In genomic region chr3:13787533-13787932, GRCh38 we compare ENCODE assay signal across 18 cellular contexts.
A peak's percentile ranks its signal among the peaks of the same experiment; 100 is the strongest.
DNase-seq lines count a peak whose midpoint lies in the region; ATAC-seq and TF ChIP-seq lines count a peak whose summit lies in the region.
"Had no signal": no experiment of that assay in that cellular context is flagged by ENCODE, and none has a peak within 500 bp of the region (broad histone marks: within the 10 kb centered on the region; RNA-seq: fewer than 3 reads in every experiment).

No MANE protein-coding gene starts in this region.

- no peaks in the 10 kb centered on the region for H3K27me3 ChIP-seq in GM23338 (ENCODE audit: insufficient read depth)
- H3K27me3 ChIP-seq: BLaER1 had no signal

- no peak for ATAC-seq in GM23338
- no peak for ATAC-seq in HG02642 (IDR thresholded peaks at IDR 0.05; ENCODE audit: poor library complexity, unreplicated experiment)
- ATAC-seq: CD8-positive, alpha-beta T cell; GM12878; HepG2 had no signal

- H4K20me1 ChIP-seq in GM23338 (replicated peaks; ENCODE audit: insufficient read depth) = no peaks in the 10 kb centered on the region
- H4K20me1 ChIP-seq: BLaER1 had no signal

- H3K9me2 ChIP-seq in GM23338 (ENCODE audit: insufficient read depth) = no peaks in the 10 kb centered on the region

- no peaks in the 10 kb centered on the region for H3K79me2 ChIP-seq in GM23338 (replicated peaks; ENCODE audit: insufficient read depth)

- H3K27ac ChIP-seq in GM23338 (ENCODE audit: low read depth) (no peak overlapping the region), temporal lobe (ENCODE audit: low read depth, low read length) (peak overlapping the region; percentile 83), caudate nucleus (ENCODE audit: low read depth, low read length) (no peak overlapping the region)
- H3K27ac ChIP-seq: BLaER1 had no signal

- H3F3A ChIP-seq in GM23338 (replicated peaks; ENCODE audit: low read depth) = no peaks in the 10 kb centered on the region

- TF ChIP-seq CTCF in GM23338 (conservative IDR thresholded peaks at IDR 0.05; ENCODE audit: low read depth in 2 of 2) = no peak
- no peak for TF ChIP-seq CTCF in brain (conservative IDR thresholded peaks at IDR 0.05)
- no peak for TF ChIP-seq CTCF in neural crest cell (conservative IDR thresholded peaks at IDR 0.05)

- H3K4me2 ChIP-seq in GM23338 = no peak overlapping the region
- H3K4me2 ChIP-seq: BLaER1 had no signal

- H2AFZ ChIP-seq in GM23338 = 0 out of 2 replicates have a peak overlapping the region, but pooled peaks have one; percentile 47

- H3K27ac Mint-ChIP-seq in GM23338 (no peak overlapping the region), brain (peak overlapping the region in 3 of 5 experiments; percentile 16 to 95 (median 93)), neural crest cell (ENCODE audit: unreplicated experiment) (peak overlapping the region; percentile 16)
- H3K27ac Mint-ChIP-seq: CD8-positive, alpha-beta T cell; IgD-negative memory B cell had no signal

- H3K36me3 Mint-ChIP-seq in GM23338 (ENCODE audit: low read depth) = no peaks in the 10 kb centered on the region
- H3K36me3 Mint-ChIP-seq in brain = no peaks in the 10 kb centered on the region
- H3K36me3 Mint-ChIP-seq in neural crest cell (ENCODE audit: low read depth) = no peaks in the 10 kb centered on the region
- H3K36me3 Mint-ChIP-seq: CD8-positive, alpha-beta T cell had no signal

- no peak overlapping the region for H3K4me3 ChIP-seq in GM23338
- H3K4me3 ChIP-seq: BLaER1, GM12878 had no signal

- H3K27me3 Mint-ChIP-seq in GM23338 (ENCODE audit: insufficient read depth, low read depth, poor library complexity) (peaks cover 12% of the 10 kb centered on the region), brain (peaks cover 5% of the 10 kb centered on the region), neural crest cell (ENCODE audit: low read depth) (no peaks in the 10 kb centered on the region)

- H3K4me3 Mint-ChIP-seq in GM23338 (no peak overlapping the region), brain (no peak overlapping the region), neural crest cell (no peak overlapping the region)
- H3K4me3 Mint-ChIP-seq: CD8-positive, alpha-beta T cell; IgD-negative memory B cell had no signal

- peaks cover 9% of the 10 kb centered on the region for H3K4me1 ChIP-seq in GM23338 (ENCODE audit: insufficient read depth)

- peaks cover 23% of the 10 kb centered on the region for H3K4me1 Mint-ChIP-seq in GM23338
- H3K4me1 Mint-ChIP-seq in brain = peaks cover 100% of the 10 kb centered on the region
- peaks cover 84% of the 10 kb centered on the region for H3K4me1 Mint-ChIP-seq in neural crest cell
- H3K4me1 Mint-ChIP-seq: IgD-negative memory B cell had no signal

- H3K9me3 Mint-ChIP-seq in GM23338 (no peaks in the 10 kb centered on the region), brain (peaks cover 0 to 10% (median 0%) of the 10 kb centered on the region in 5 experiments), neural crest cell (no peaks in the 10 kb centered on the region)
- H3K9me3 Mint-ChIP-seq: CD8-positive, alpha-beta T cell; IgD-negative memory B cell had no signal

- DNase-seq in GM23338 (ENCODE audit: low spot score) (no peak), neural crest cell (ENCODE audit: low read depth, low spot score) (no peak), GM03348 (ENCODE audit: low spot score) (no peak), KG1 (lab: John Stamatoyannopoulos, UW) (no peak), caudate nucleus (lab: John Stamatoyannopoulos, UW) (no peak)
- DNase-seq: 8988T; Calu3; CD8-positive, alpha-beta T cell; DMS79 treated with DMSO at 0.1 percent for 48 hours; GF-D8; HCEC 1CT had no signal

- no peaks in the 10 kb centered on the region for H3K36me3 ChIP-seq in GM23338 (ENCODE audit: insufficient read depth)
- H3K36me3 ChIP-seq: BLaER1 had no signal

TF ChIP-seq in GM23338, 12 proteins besides CTCF, POLR2A, EP300 and RAD21:
- no peak for TF ChIP-seq ZNF114 (CRISPR knock-in tag; IDR thresholded peaks at IDR 0.05)
